8 cellular contexts compared by ENCODE assay signal in genomic region chr4:163495900-163496299, GRCh38. TPM values are rescaled to one million over a fixed set of nuclear protein-coding genes. Genes with fewer than 3 reads are reported as not detected.
DNase-seq lines count a peak whose midpoint lies in the region; ATAC-seq and TF ChIP-seq lines count a peak whose summit lies in the region.

No MANE protein-coding gene starts in this region.

- H3K27me3 Mint-ChIP-seq in activated CD4-positive, alpha-beta T cell treated with anti-CD3 and anti-CD28 coated beads, Interleukin-2, amount 10 ng/mL, durations not matched to agents 24 days and 14 days = peaks cover 5% of the 10 kb centered on the region

- peaks cover 19% of the 10 kb centered on the region for H3K36me3 Mint-ChIP-seq in activated CD4-positive, alpha-beta T cell treated with anti-CD3 and anti-CD28 coated beads, Interleukin-2, amount 10 ng/mL, durations not matched to agents 24 days and 14 days (ENCODE audit: low read depth)

- no peak for DNase-seq in activated CD4-positive, alpha-beta T cell treated with anti-CD3 and anti-CD28 coated beads, Interleukin-2, amount 10 ng/mL, durations not matched to agents 24 days and 14 days
- DNase-seq in activated CD4-positive, alpha-beta T cell treated with anti-CD3 and anti-CD28 coated beads for 1 hour = no peak
- DNase-seq in SJCRH30 = peak in 1 of 2 experiments; percentile 22
- DNase-seq in fibroblast of the aortic adventitia (ENCODE audit: low read depth) = no peak
- DNase-seq in upper lobe of right lung = no peak
- no peak for DNase-seq in NCI-H146 treated with DMSO at 0.1 percent for 48 hours (lab: John Stamatoyannopoulos, UW; ENCODE audit: unreplicated experiment)
- no peak for DNase-seq in NCI-H345 treated with DMSO at 0.1 percent for 48 hours (lab: John Stamatoyannopoulos, UW; ENCODE audit: unreplicated experiment)

- H3K36me3 ChIP-seq in SJCRH30 (no peaks in the 10 kb centered on the region), upper lobe of right lung (no peaks in the 10 kb centered on the region)

- peaks cover 22% of the 10 kb centered on the region for H3K4me1 Mint-ChIP-seq in activated CD4-positive, alpha-beta T cell treated with anti-CD3 and anti-CD28 coated beads, Interleukin-2, amount 10 ng/mL, durations not matched to agents 24 days and 14 days

- intact Hi-C loops in activated CD4-positive, alpha-beta T cell treated with anti-CD3 and anti-CD28 coated beads, Interleukin-2, amount 10 ng/mL, durations not matched to agents 24 days and 14 days (cut with micrococcal nuclease) = loop anchor here (1.0 to 10.0 kb wide), 3 partner anchors 15 to 1459 kb away; no protein-coding TSS in a partner anchor
- intact Hi-C loops in upper lobe of right lung (cut with DNase I) = no loop called here

- H3K27ac ChIP-seq in SJCRH30 (peak overlapping the region; percentile 94), upper lobe of right lung (peak overlapping the region; percentile 88)

- H3K4me3 Mint-ChIP-seq in activated CD4-positive, alpha-beta T cell treated with anti-CD3 and anti-CD28 coated beads, Interleukin-2, amount 10 ng/mL, durations not matched to agents 24 days and 14 days = peak overlapping the region; percentile 96

- no peaks in the 10 kb centered on the region for H3K9me3 Mint-ChIP-seq in activated CD4-positive, alpha-beta T cell treated with anti-CD3 and anti-CD28 coated beads, Interleukin-2, amount 10 ng/mL, durations not matched to agents 24 days and 14 days

- TF ChIP-seq CTCF in fibroblast of the aortic adventitia (IDR thresholded peaks at IDR 0.05; ENCODE audit: insufficient read depth, low read length) (no peak), upper lobe of right lung (IDR thresholded peaks at IDR 0.05) (no peak)

- no peaks in the 10 kb centered on the region for H3K9me3 ChIP-seq in SJCRH30 (replicated peaks)
- H3K9me3 ChIP-seq in upper lobe of right lung = no peaks in the 10 kb centered on the region

- H3K4me3 ChIP-seq in SJCRH30 = peak overlapping the region; percentile 88
- peak overlapping the region; percentile 88 for H3K4me3 ChIP-seq in fibroblast of the aortic adventitia (ENCODE audit: low read depth, low read length)
- H3K4me3 ChIP-seq in upper lobe of right lung = peak overlapping the region; percentile 95

- H3K4me1 ChIP-seq in SJCRH30 (no peaks in the 10 kb centered on the region), upper lobe of right lung (peaks cover 10% of the 10 kb centered on the region)

- H3K27me3 ChIP-seq in SJCRH30 = no peaks in the 10 kb centered on the region
- no peaks in the 10 kb centered on the region for H3K27me3 ChIP-seq in upper lobe of right lung

- ATAC-seq in HG02973 (IDR thresholded peaks at IDR 0.05; ENCODE audit: unreplicated experiment) (peak; percentile 32), upper lobe of right lung (no peak)

- peak overlapping the region; percentile 95 for H3K27ac Mint-ChIP-seq in activated CD4-positive, alpha-beta T cell treated with anti-CD3 and anti-CD28 coated beads, Interleukin-2, amount 10 ng/mL, durations not matched to agents 24 days and 14 days

RNA-seq across cellular contexts. Expression of gene TMA16, which starts 1.4 kb away (rescaled TPM):
- 82.3 and 83.9 TPM in 2 replicates for total RNA-seq in activated CD4-positive, alpha-beta T cell treated with anti-CD3 and anti-CD28 coated beads, Interleukin-2, amount 10 ng/mL, durations not matched to agents 24 days and 14 days
- total RNA-seq in SJCRH30 (2014; rRNA removed; shearing (Covaris generic)) = 38.1 and 41.1 TPM in 2 replicates
- total RNA-seq in fibroblast of the aortic adventitia (ENCODE audit: low replicate concordance) = 23.1 and 40.2 TPM in 2 replicates
- total RNA-seq in upper lobe of right lung = 18.8 TPM

RNA-seq across cellular contexts. Expression of gene TKTL2, which starts 22.3 kb away (rescaled TPM):
- not detected in 2 replicates for total RNA-seq in activated CD4-positive, alpha-beta T cell treated with anti-CD3 and anti-CD28 coated beads, Interleukin-2, amount 10 ng/mL, durations not matched to agents 24 days and 14 days
- total RNA-seq in SJCRH30 (2014; rRNA removed; shearing (Covaris generic)) = not detected in 2 replicates
- total RNA-seq in fibroblast of the aortic adventitia (ENCODE audit: low replicate concordance) (not detected in 2 replicates), upper lobe of right lung (not detected)
